ENCODE assay signal across 1 cellular context in the genomic region with DNA sequence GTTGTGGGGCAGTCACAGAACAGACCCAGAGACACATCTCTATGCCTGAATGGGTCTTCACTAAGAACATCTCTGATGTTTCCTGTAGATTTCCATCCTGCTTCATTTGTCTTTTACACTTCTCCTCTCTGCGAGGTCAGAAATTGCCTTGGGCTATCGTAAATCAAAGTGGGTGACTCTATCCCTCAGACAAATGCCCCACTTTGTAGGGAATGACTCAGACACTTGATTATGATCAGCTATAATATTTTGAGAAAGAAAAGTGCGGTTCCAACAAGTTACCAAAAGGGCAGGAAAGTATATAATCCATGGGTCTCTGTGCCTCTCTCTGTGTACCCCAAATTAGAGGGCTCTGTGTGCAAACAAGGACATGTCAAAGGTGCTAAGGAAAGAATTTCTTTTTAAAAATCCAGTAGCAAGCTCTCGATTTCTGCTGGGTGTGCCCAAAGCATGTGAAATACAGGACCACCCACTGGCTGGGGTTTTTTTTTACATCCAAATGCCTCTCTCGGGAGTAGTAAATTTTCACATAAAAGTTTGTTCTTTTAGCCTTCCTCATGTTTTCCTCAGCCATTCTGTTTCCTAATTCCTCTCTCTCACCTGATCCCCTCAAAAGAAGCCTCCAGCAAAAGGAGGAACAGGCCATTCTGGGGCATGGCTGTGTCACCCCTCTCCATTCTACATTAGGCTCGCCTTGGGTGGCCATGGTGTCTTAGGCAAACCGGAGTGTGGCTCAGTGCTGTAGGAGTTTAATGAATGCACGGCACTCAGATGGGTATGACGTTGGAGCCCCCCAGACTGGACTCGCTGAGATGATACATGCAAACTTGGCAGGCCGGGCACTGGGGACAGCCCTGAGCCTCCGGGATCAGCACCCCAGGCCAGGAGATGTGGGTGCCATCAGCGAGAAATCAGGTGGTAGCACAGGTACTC.
TF ChIP-seq lines count a peak whose summit lies in the region.

No MANE protein-coding gene starts in this region.

TF ChIP-seq in HEK293, 187 proteins besides CTCF, POLR2A, EP300 and RAD21 (continued from another document):
- no peak for TF ChIP-seq PRDM2 (tag by site-specific recombination; IDR thresholded peaks at IDR 0.05; ENCODE audit: borderline replicate concordance)
- 0 out of 2 replicates have a peak, but pooled peaks have one; percentile 8 for TF ChIP-seq ZSCAN30 (tag by site-specific recombination; IDR thresholded peaks at IDR 0.05)
- TF ChIP-seq TSHZ1 (tag by site-specific recombination; IDR thresholded peaks at IDR 0.05; ENCODE audit: borderline replicate concordance) = peak; percentile 86
- TF ChIP-seq ZNF184 (tag by site-specific recombination; IDR thresholded peaks at IDR 0.05) = no peak; the same call in 1 of the 2 replicates
- TF ChIP-seq SP7 (tag by site-specific recombination; IDR thresholded peaks at IDR 0.05) = peak; percentile 97
- TF ChIP-seq ZNF510 (tag by site-specific recombination; IDR thresholded peaks at IDR 0.05; ENCODE audit: insufficient replicate concordance) = no peak
- no peak for TF ChIP-seq ZNF433 (tag by site-specific recombination; IDR thresholded peaks at IDR 0.05; ENCODE audit: low read depth)
- peak; percentile 57 for TF ChIP-seq GLIS1 (tag by site-specific recombination; IDR thresholded peaks at IDR 0.05)
- no peak for TF ChIP-seq ZNF837 (tag by site-specific recombination; IDR thresholded peaks at IDR 0.05)
- no peak for TF ChIP-seq ZSCAN16 (tag by site-specific recombination; IDR thresholded peaks at IDR 0.05)
- TF ChIP-seq, protein P1, sequence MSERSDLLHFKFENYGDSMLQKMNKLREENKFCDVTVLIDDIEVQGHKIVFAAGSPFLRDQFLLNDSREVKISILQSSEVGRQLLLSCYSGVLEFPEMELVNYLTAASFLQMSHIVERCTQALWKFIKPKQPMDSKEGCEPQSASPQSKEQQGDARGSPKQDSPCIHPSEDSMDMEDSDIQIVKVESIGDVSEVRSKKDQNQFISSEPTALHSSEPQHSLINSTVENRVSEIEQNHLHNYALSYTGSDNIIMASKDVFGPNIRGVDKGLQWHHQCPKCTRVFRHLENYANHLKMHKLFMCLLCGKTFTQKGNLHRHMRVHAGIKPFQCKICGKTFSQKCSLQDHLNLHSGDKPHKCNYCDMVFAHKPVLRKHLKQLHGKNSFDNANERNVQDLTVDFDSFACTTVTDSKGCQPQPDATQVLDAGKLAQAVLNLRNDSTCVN (tag by site-specific recombination; optimal IDR thresholded peaks at IDR 0.05) = no peak
- TF ChIP-seq ZNF114 (tag by site-specific recombination; IDR thresholded peaks at IDR 0.05) = no peak
- TF ChIP-seq ZBTB17 (tag by site-specific recombination; IDR thresholded peaks at IDR 0.05) = peak; percentile 51; the same call in 1 of the 2 replicates
- TF ChIP-seq ZNF449 (tag by site-specific recombination; IDR thresholded peaks at IDR 0.05) = no peak; the same call in 1 of the 2 replicates
